In the genomic region with DNA sequence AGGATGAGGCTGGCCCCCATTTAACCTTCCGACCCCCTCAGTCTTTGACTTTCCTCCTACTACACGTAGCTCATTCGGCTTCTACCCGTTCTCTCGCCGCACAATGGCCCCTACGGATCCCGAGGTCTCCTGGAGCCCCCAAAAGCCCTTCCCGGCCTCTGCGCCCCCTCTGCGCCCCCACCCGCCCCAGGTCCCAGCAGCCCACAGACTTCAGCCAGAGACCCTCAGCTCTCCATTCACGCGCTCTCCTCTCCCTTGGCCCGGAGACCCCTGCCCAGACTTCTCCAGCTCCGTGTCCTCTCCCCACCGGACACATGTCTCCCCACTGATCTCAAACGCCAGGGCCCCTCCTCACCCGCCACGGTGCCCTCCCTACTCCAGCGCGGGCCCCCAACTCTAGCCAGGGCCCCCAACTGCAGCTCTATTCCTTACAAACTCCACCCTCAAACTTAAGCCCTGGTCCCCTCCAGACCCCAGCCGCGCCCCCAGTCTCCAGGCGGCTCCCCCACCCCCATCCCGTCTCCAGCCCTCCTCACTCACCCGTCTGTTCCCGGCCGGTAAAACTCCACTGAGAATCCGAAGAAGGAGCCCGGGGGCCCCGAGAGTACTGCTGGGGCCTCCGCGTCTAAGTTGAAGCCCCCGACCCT, we compare ENCODE assay signal across 9 cellular contexts. TPM values are rescaled to one million over a fixed set of nuclear protein-coding genes. Genes with fewer than 3 reads are reported as not detected.
DNase-seq lines count a peak whose midpoint lies in the region; ATAC-seq and TF ChIP-seq lines count a peak whose summit lies in the region.
"Had no signal": no experiment of that assay in that cellular context is flagged by ENCODE, and none has a peak within 500 bp of the region (broad histone marks: within the 10 kb centered on the region; RNA-seq: fewer than 3 reads in every experiment).

No MANE protein-coding gene starts in this region.

- peak; percentile 5 for ATAC-seq in activated naive CD8-positive, alpha-beta T cell treated with anti-CD3 and anti-CD28 coated beads, Interleukin-2, amount 10 ng/mL, durations not matched to agents 7 days and 5 days (ENCODE audit: low read depth)
- peak; percentile 5 for ATAC-seq in stimulated activated effector memory CD8-positive, alpha-beta T cell treated with anti-CD3 and anti-CD28 coated beads, Interleukin-12 subunit alpha, Interleukin-12 subunit beta, amount 100 ng/mL, for 72 hours
- ATAC-seq in GM19351 (IDR thresholded peaks at IDR 0.05; ENCODE audit: unreplicated experiment) (no peak), GM19452 (IDR thresholded peaks at IDR 0.05; ENCODE audit: unreplicated experiment) (no peak)

- DNase-seq in HEK293T (ENCODE audit: extremely low spot score) (peak; percentile 31), NCI-H1105 (lab: John Stamatoyannopoulos, UW) (no peak), NCI-H1930 (lab: John Stamatoyannopoulos, UW) (no peak)
- no peak for DNase-seq in activated naive CD8-positive, alpha-beta T cell treated with anti-CD3 and anti-CD28 coated beads, Interleukin-2, amount 10 ng/mL, durations not matched to agents 7 days and 5 days
- DNase-seq in stimulated activated effector memory CD8-positive, alpha-beta T cell treated with anti-CD3 and anti-CD28 coated beads, Interleukin-12 subunit alpha, Interleukin-12 subunit beta, amount 100 ng/mL, for 72 hours (ENCODE audit: low spot score in 2 of 2) = no peak

- POLR2A ChIA-PET in HEK293T (lab: Yijun Ruan, JAX) = interaction anchor here (1.2 to 2.5 kb wide), 4 partner anchors 13 to 139 kb away, joined by 3 to 9 read pairs (median 6); a partner anchor contains a TSS
- POLR2A ChIA-PET in activated naive CD8-positive, alpha-beta T cell treated with anti-CD3 and anti-CD28 coated beads, Interleukin-2, amount 10 ng/mL, durations not matched to agents 7 days and 5 days (lab: Charles Lee) = interaction anchor here (1.2 to 1.8 kb wide), 5 partner anchors 9 to 135 kb away, joined by 3 to 6 read pairs (median 3); a partner anchor contains a TSS

- H3K27ac Mint-ChIP-seq in activated naive CD8-positive, alpha-beta T cell treated with anti-CD3 and anti-CD28 coated beads, Interleukin-2, amount 10 ng/mL, durations not matched to agents 7 days and 5 days = peak overlapping the region; percentile 89
- peak overlapping the region; percentile 98 for H3K27ac Mint-ChIP-seq in stimulated activated effector memory CD8-positive, alpha-beta T cell treated with anti-CD3 and anti-CD28 coated beads, Interleukin-12 subunit alpha, Interleukin-12 subunit beta, amount 100 ng/mL, for 72 hours

- H3K36me3 Mint-ChIP-seq in activated naive CD8-positive, alpha-beta T cell treated with anti-CD3 and anti-CD28 coated beads, Interleukin-2, amount 10 ng/mL, durations not matched to agents 7 days and 5 days = peaks cover 5% of the 10 kb centered on the region
- peaks cover 44% of the 10 kb centered on the region for H3K36me3 Mint-ChIP-seq in stimulated activated effector memory CD8-positive, alpha-beta T cell treated with anti-CD3 and anti-CD28 coated beads, Interleukin-12 subunit alpha, Interleukin-12 subunit beta, amount 100 ng/mL, for 72 hours

- no peaks in the 10 kb centered on the region for H3K9me3 ChIP-seq in iPS-18c (ENCODE audit: control insufficient read depth, insufficient read depth, low read length)

- H3K4me1 Mint-ChIP-seq in activated naive CD8-positive, alpha-beta T cell treated with anti-CD3 and anti-CD28 coated beads, Interleukin-2, amount 10 ng/mL, durations not matched to agents 7 days and 5 days = peaks cover 38% of the 10 kb centered on the region
- peaks cover 76% of the 10 kb centered on the region for H3K4me1 Mint-ChIP-seq in stimulated activated effector memory CD8-positive, alpha-beta T cell treated with anti-CD3 and anti-CD28 coated beads, Interleukin-12 subunit alpha, Interleukin-12 subunit beta, amount 100 ng/mL, for 72 hours

- peak overlapping the region; percentile 72 for H3K4me3 ChIP-seq in iPS-18c (ENCODE audit: insufficient read depth, low read depth, low read length)

- CTCF ChIA-PET in HEK293T (lab: Yijun Ruan, JAX) = interaction anchor here (0.5 to 4.7 kb wide), 4 partner anchors 12 to 185 kb away, joined by 3 to 26 read pairs (median 12); no protein-coding TSS in a partner anchor

- H3K27me3 Mint-ChIP-seq in activated naive CD8-positive, alpha-beta T cell treated with anti-CD3 and anti-CD28 coated beads, Interleukin-2, amount 10 ng/mL, durations not matched to agents 7 days and 5 days = peaks cover 23% of the 10 kb centered on the region

- no peaks in the 10 kb centered on the region for H3K9me3 Mint-ChIP-seq in activated naive CD8-positive, alpha-beta T cell treated with anti-CD3 and anti-CD28 coated beads, Interleukin-2, amount 10 ng/mL, durations not matched to agents 7 days and 5 days
- no peaks in the 10 kb centered on the region for H3K9me3 Mint-ChIP-seq in stimulated activated effector memory CD8-positive, alpha-beta T cell treated with anti-CD3 and anti-CD28 coated beads, Interleukin-12 subunit alpha, Interleukin-12 subunit beta, amount 100 ng/mL, for 72 hours

- H3K4me3 Mint-ChIP-seq in activated naive CD8-positive, alpha-beta T cell treated with anti-CD3 and anti-CD28 coated beads, Interleukin-2, amount 10 ng/mL, durations not matched to agents 7 days and 5 days = peak overlapping the region; percentile 91
- H3K4me3 Mint-ChIP-seq in stimulated activated effector memory CD8-positive, alpha-beta T cell treated with anti-CD3 and anti-CD28 coated beads, Interleukin-12 subunit alpha, Interleukin-12 subunit beta, amount 100 ng/mL, for 72 hours = peak overlapping the region; percentile 93

TF ChIP-seq in HEK293T, 16 proteins besides CTCF, POLR2A, EP300 and RAD21:
- TF ChIP-seq ELF4 (IDR thresholded peaks at IDR 0.05) = no peak
- TF ChIP-seq FOXK2 (IDR thresholded peaks at IDR 0.05) = no peak
- no peak for TF ChIP-seq ARNT (IDR thresholded peaks at IDR 0.05)
- TF ChIP-seq SP1 (IDR thresholded peaks at IDR 0.05) = no peak
- TF ChIP-seq FOXA1 (IDR thresholded peaks at IDR 0.05) = no peak
- no peak for TF ChIP-seq FOXM1 (IDR thresholded peaks at IDR 0.05; ENCODE audit: borderline replicate concordance)
- no peak for TF ChIP-seq NFRKB (IDR thresholded peaks at IDR 0.05)
- TF ChIP-seq L3MBTL2 (conservative IDR thresholded peaks at IDR 0.05) = no peak

RNA-seq across cellular contexts. Expression of a gene that starts 0.5 kb away (rescaled TPM):
- total RNA-seq in activated naive CD8-positive, alpha-beta T cell treated with anti-CD3 and anti-CD28 coated beads, Interleukin-2, amount 10 ng/mL, durations not matched to agents 7 days and 5 days = 10 to 100 TPM; 84.5 to 90.6 TPM

RNA-seq across cellular contexts. Expression of a gene that starts 34.0 kb away (rescaled TPM):
- 1 to 10 TPM; 1.4 to 2.0 TPM for total RNA-seq in activated naive CD8-positive, alpha-beta T cell treated with anti-CD3 and anti-CD28 coated beads, Interleukin-2, amount 10 ng/mL, durations not matched to agents 7 days and 5 days

RNA-seq across cellular contexts. Expression of a gene that starts 54.3 kb away (rescaled TPM):
- under 1 TPM; 0.39 to 0.65 TPM for total RNA-seq in activated naive CD8-positive, alpha-beta T cell treated with anti-CD3 and anti-CD28 coated beads, Interleukin-2, amount 10 ng/mL, durations not matched to agents 7 days and 5 days
- total RNA-seq: dermis microvascular lymphatic vessel endothelial cell had no signal

RNA-seq across cellular contexts. Expression of a gene that starts 54.8 kb away (rescaled TPM):
- total RNA-seq in activated naive CD8-positive, alpha-beta T cell treated with anti-CD3 and anti-CD28 coated beads, Interleukin-2, amount 10 ng/mL, durations not matched to agents 7 days and 5 days = 1 to 10 TPM; 7.4 to 9.3 TPM
- total RNA-seq: dermis microvascular lymphatic vessel endothelial cell had no signal

Comparison
In these comparisons a context has a peak if more than half of its experiments do, and no peak if none do; other contexts are left out.
1. ATAC-seq: peak in activated naive CD8-positive, alpha-beta T cell treated with anti-CD3 and anti-CD28 coated beads, Interleukin-2, amount 10 ng/mL, durations not matched to agents 7 days and 5 days (single experiment) and stimulated activated effector memory CD8-positive, alpha-beta T cell treated with anti-CD3 and anti-CD28 coated beads, Interleukin-12 subunit alpha, Interleukin-12 subunit beta, amount 100 ng/mL, for 72 hours (single experiment); none in GM19351 (single experiment) and GM19452 (single experiment).